18 cellular contexts compared by ENCODE assay signal in the genomic region with DNA sequence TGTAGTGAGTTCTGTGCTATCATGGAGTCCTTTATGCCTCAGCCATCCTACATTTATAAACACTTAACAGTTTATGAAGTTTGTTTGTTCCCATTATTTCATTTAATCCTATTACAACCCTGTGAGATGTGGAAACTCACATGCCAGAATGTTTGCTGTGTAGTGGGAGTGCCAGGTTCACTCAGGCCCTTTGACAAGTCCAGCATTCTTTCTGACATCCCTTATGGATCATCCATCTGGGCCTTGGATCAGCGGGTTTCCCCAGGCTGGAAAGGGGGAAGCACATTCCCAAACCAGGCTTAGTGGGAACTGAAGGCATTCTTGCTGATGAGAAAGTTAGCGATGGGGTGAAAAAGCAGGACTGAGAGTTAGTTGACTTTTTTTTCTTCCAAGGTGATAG.
A peak's percentile ranks its signal among the peaks of the same experiment; 100 is the strongest.
DNase-seq lines count a peak whose midpoint lies in the region; ATAC-seq, FAIRE-seq and TF ChIP-seq lines count a peak whose summit lies in the region.
"Had no signal": no experiment of that assay in that cellular context is flagged by ENCODE, and none has a peak within 500 bp of the region (broad histone marks: within the 10 kb centered on the region; RNA-seq: fewer than 3 reads in every experiment).

No MANE protein-coding gene starts in this region.

- no peak overlapping the region for H3K4me2 ChIP-seq in GM23338
- H3K4me2 ChIP-seq in astrocyte (ENCODE audit: low read length), result no peak overlapping the region
- H3K4me2 ChIP-seq in mesenchymal stem cell (ENCODE audit: low read length, poor library complexity, severe bottlenecking), result no peak overlapping the region

- peak overlapping the region; percentile 1 for H3K9ac ChIP-seq in astrocyte (ENCODE audit: low read length)
- H3K9ac ChIP-seq in mesenchymal stem cell (ENCODE audit: low read length), result peak overlapping the region; percentile 97
- no peak overlapping the region for H3K9ac ChIP-seq in skeletal muscle tissue (ENCODE audit: low read depth in 1 of 3, low read length in 3 of 3)

- no peaks in the 10 kb centered on the region for H4K20me1 ChIP-seq in GM23338 (replicated peaks; ENCODE audit: insufficient read depth)
- peaks cover 58% of the 10 kb centered on the region for H4K20me1 ChIP-seq in astrocyte (ENCODE audit: insufficient read depth, low read length)

- 0 out of 2 replicates have a peak, but pooled peaks cover 4% of the 10 kb centered on the region for H3K79me2 ChIP-seq in GM23338 (replicated peaks; ENCODE audit: insufficient read depth)
- peaks cover 97% of the 10 kb centered on the region for H3K79me2 ChIP-seq in astrocyte (ENCODE audit: insufficient read depth, low read length)

- H3K9me3 Mint-ChIP-seq in GM23338, result peaks cover 14% of the 10 kb centered on the region; the same call in 2 of the 3 replicates
- H3K9me3 Mint-ChIP-seq in astrocyte (ENCODE audit: unreplicated experiment), result no peaks in the 10 kb centered on the region
- H3K9me3 Mint-ChIP-seq: activated B cell treated with CpG ODN at 0.5 μM for 24 hours had no signal

- H2BK15ac ChIP-seq in mesenchymal stem cell (ENCODE audit: low read depth, poor library complexity, severe bottlenecking), result no peak overlapping the region

- no peak for TF ChIP-seq CTCF in GM23338 (conservative IDR thresholded peaks at IDR 0.05; ENCODE audit: low read depth in 2 of 2)
- TF ChIP-seq CTCF in astrocyte (IDR thresholded peaks at IDR 0.05; ENCODE audit: insufficient read depth, low read depth, low read length), result no peak
- TF ChIP-seq CTCF in upper lobe of left lung (IDR thresholded peaks at IDR 0.05), result no peak

- no peak overlapping the region for H3K27ac ChIP-seq in GM23338 (ENCODE audit: low read depth)
- peak overlapping the region; percentile 54 for H3K27ac ChIP-seq in astrocyte (ENCODE audit: low read depth, low read length)
- H3K27ac ChIP-seq in mesenchymal stem cell (ENCODE audit: low read length, poor library complexity, severe bottlenecking), result no peak overlapping the region
- peak overlapping the region; percentile 32 for H3K27ac ChIP-seq in skeletal muscle tissue (ENCODE audit: low read depth, low read length)
- no peak overlapping the region for H3K27ac ChIP-seq in upper lobe of left lung

- no peak overlapping the region for H2BK120ac ChIP-seq in mesenchymal stem cell (ENCODE audit: low read depth, low read length)

- DNase-seq in GM23338 (ENCODE audit: low spot score), result no peak
- DNase-seq in astrocyte (ENCODE audit: low read depth), result peak; percentile 34
- no peak for DNase-seq in mesenchymal stem cell
- no peak for DNase-seq in ecto neural progenitor cell (ENCODE audit: low spot score)
- no peak for DNase-seq in ureter (ENCODE audit: low spot score)
- no peak for DNase-seq in upper lobe of left lung
- DNase-seq: activated B cell treated with CpG ODN at 0.5 μM for 24 hours; Kasumi-1; midbrain; NCI-H1105; NCI-H526 treated with DMSO at 0.1 percent for 48 hours; nucleus accumbens; stimulated activated CD4-positive, alpha-beta T cell treated with anti-CD3 and anti-CD28 coated beads, Interleukin-2, amount 100 ng/mL, for 24 hours; T-helper 2 cell had no signal

- 98% methylated on average over 2 of the region's 2 CpGs for WGBS in mesenchymal stem cell
- 77 to 81% methylated on average over 2 of the region's 2 CpGs for WGBS in upper lobe of left lung, 2 donors

- FAIRE-seq in astrocyte (lab: Jason Lieb, UNC), result no peak
- FAIRE-seq: HTR-8/SVneo had no signal

- H3K4me3 Mint-ChIP-seq in GM23338 (no peak overlapping the region), astrocyte (ENCODE audit: unreplicated experiment) (no peak overlapping the region)
- H3K4me3 Mint-ChIP-seq: activated B cell treated with CpG ODN at 0.5 μM for 24 hours; activated naive CD8-positive, alpha-beta T cell had no signal

- H3K4ac ChIP-seq in mesenchymal stem cell (ENCODE audit: low read depth in 1 of 2, low read length in 2 of 2), result no peak overlapping the region

- H3K9me3 ChIP-seq in astrocyte (ENCODE audit: insufficient read depth, low read depth, low read length) (no peaks in the 10 kb centered on the region), mesenchymal stem cell (ENCODE audit: control insufficient read depth, low read length) (no peaks in the 10 kb centered on the region), skeletal muscle tissue (ENCODE audit: control insufficient read depth in 3 of 3, low read length in 3 of 3) (no peaks in the 10 kb centered on the region), upper lobe of left lung (no peaks in the 10 kb centered on the region)

- H2BK5ac ChIP-seq in mesenchymal stem cell (ENCODE audit: low read depth, low read length, poor library complexity, severe bottlenecking), result no peak overlapping the region

- peak overlapping the region; percentile 36; the same call in 1 of the 2 replicates for H3K27ac Mint-ChIP-seq in GM23338
- H3K27ac Mint-ChIP-seq in astrocyte (ENCODE audit: unreplicated experiment), result peak overlapping the region; percentile 66
- H3K27ac Mint-ChIP-seq: activated B cell treated with CpG ODN at 0.5 μM for 24 hours; activated naive CD8-positive, alpha-beta T cell had no signal

- H3K4me1 Mint-ChIP-seq in GM23338 (peaks cover 32% of the 10 kb centered on the region), astrocyte (ENCODE audit: low read depth, unreplicated experiment) (peaks cover 62% of the 10 kb centered on the region)
- H3K4me1 Mint-ChIP-seq: activated B cell treated with CpG ODN at 0.5 μM for 24 hours had no signal

- peaks cover 8% of the 10 kb centered on the region for H3K79me1 ChIP-seq in mesenchymal stem cell (replicated peaks; ENCODE audit: low read length, poor library complexity, severe bottlenecking)

- H3K18ac ChIP-seq in mesenchymal stem cell (ENCODE audit: low read depth in 1 of 2, low read length in 2 of 2), result no peak overlapping the region

- H3K14ac ChIP-seq in mesenchymal stem cell (ENCODE audit: low read length in 2 of 2), result no peak overlapping the region

- H3K27me3 ChIP-seq in GM23338 (ENCODE audit: insufficient read depth) (no peaks in the 10 kb centered on the region), astrocyte (ENCODE audit: insufficient read depth, low read length) (no peaks in the 10 kb centered on the region), mesenchymal stem cell (ENCODE audit: control insufficient read depth in 1 of 2, insufficient read depth in 1 of 2, low read length in 2 of 2) (no peaks in the 10 kb centered on the region), skeletal muscle tissue (ENCODE audit: control insufficient read depth in 3 of 3, insufficient read depth in 3 of 3, low read length in 3 of 3) (no peaks in the 10 kb centered on the region), upper lobe of left lung (no peaks in the 10 kb centered on the region)

- peaks cover 34% of the 10 kb centered on the region for H3K36me3 Mint-ChIP-seq in GM23338 (ENCODE audit: low read depth)
- peaks cover 31% of the 10 kb centered on the region for H3K36me3 Mint-ChIP-seq in astrocyte (ENCODE audit: low read depth, unreplicated experiment)

- H3K27me3 Mint-ChIP-seq in GM23338 (ENCODE audit: insufficient read depth, low read depth, poor library complexity), result peaks cover 8% of the 10 kb centered on the region
- no peaks in the 10 kb centered on the region for H3K27me3 Mint-ChIP-seq in astrocyte (ENCODE audit: low read depth, unreplicated experiment)
- H3K27me3 Mint-ChIP-seq: activated B cell treated with CpG ODN at 0.5 μM for 24 hours; activated naive CD8-positive, alpha-beta T cell had no signal

- H3K36me3 ChIP-seq in GM23338 (ENCODE audit: insufficient read depth) (peaks cover 2% of the 10 kb centered on the region), astrocyte (ENCODE audit: insufficient read depth, low read length) (peaks cover 37% of the 10 kb centered on the region), mesenchymal stem cell (ENCODE audit: control insufficient read depth in 1 of 2, insufficient read depth in 2 of 2, low read depth in 1 of 2, low read length in 2 of 2) (peaks cover 33 to 73% of the 10 kb centered on the region in 2 experiments), skeletal muscle tissue (ENCODE audit: control insufficient read depth in 3 of 3, insufficient read depth in 3 of 3, low read length in 3 of 3) (peaks cover 0 to 8% (median 8%) of the 10 kb centered on the region in 3 donors), upper lobe of left lung (peaks cover 0 to 18% (median 0%) of the 10 kb centered on the region in 4 donors)

- H2AK5ac ChIP-seq in mesenchymal stem cell (ENCODE audit: low read length, severe bottlenecking), result no peak overlapping the region

- H3K4me3 ChIP-seq in GM23338 (no peak overlapping the region), astrocyte (ENCODE audit: insufficient read depth, low read depth, low read length) (no peak overlapping the region), mesenchymal stem cell (ENCODE audit: insufficient read depth in 1 of 2, low read depth in 1 of 2, low read length in 2 of 2) (no peak overlapping the region), skeletal muscle tissue (ENCODE audit: low read length in 3 of 3) (no peak overlapping the region), upper lobe of left lung (no peak overlapping the region)

- H2BK12ac ChIP-seq in mesenchymal stem cell (ENCODE audit: low read length in 2 of 2), result no peak overlapping the region

- no peak for TF ChIP-seq EP300 in upper lobe of left lung (IDR thresholded peaks at IDR 0.05)

- H2AFZ ChIP-seq in GM23338, result no peak overlapping the region
- H2AFZ ChIP-seq in astrocyte (ENCODE audit: low read depth, low read length), result no peak overlapping the region
- H2AFZ ChIP-seq in mesenchymal stem cell (ENCODE audit: low read depth, low read length), result no peak overlapping the region

- no peaks in the 10 kb centered on the region for H3F3A ChIP-seq in GM23338 (replicated peaks; ENCODE audit: low read depth)

- ATAC-seq in GM23338 (no peak), GM21447 (IDR thresholded peaks at IDR 0.05; ENCODE audit: unreplicated experiment) (no peak), upper lobe of left lung (ENCODE audit: low FRiP score in 2 of 2) (no peak)

- no peak for TF ChIP-seq POLR2A in upper lobe of left lung (IDR thresholded peaks at IDR 0.05)

- no peak overlapping the region for H4K91ac ChIP-seq in mesenchymal stem cell (ENCODE audit: low read length)

- H3K4me1 ChIP-seq in GM23338 (ENCODE audit: insufficient read depth) (peaks cover 17% of the 10 kb centered on the region), astrocyte (ENCODE audit: insufficient read depth, low read length) (peaks cover 44% of the 10 kb centered on the region), mesenchymal stem cell (ENCODE audit: control insufficient read depth, insufficient read depth, low read depth, low read length) (peaks cover 24% of the 10 kb centered on the region), skeletal muscle tissue (ENCODE audit: control insufficient read depth in 3 of 3, insufficient read depth in 3 of 3, low read length in 3 of 3) (peaks cover 35 to 43% (median 40%) of the 10 kb centered on the region in 3 donors), upper lobe of left lung (peaks cover under 1 to 3% (median under 1%) of the 10 kb centered on the region in 4 donors)

- no peak overlapping the region for H4K8ac ChIP-seq in mesenchymal stem cell (ENCODE audit: low read length)

- H3K9me2 ChIP-seq in GM23338 (ENCODE audit: insufficient read depth), result no peaks in the 10 kb centered on the region

- no peak overlapping the region for H3K23ac ChIP-seq in mesenchymal stem cell (ENCODE audit: low read length in 2 of 2)

Comparison
In these comparisons a context has a peak if more than half of its experiments do, and no peak if none do; other contexts are left out.
1. H3K27ac ChIP-seq: peak in astrocyte (single experiment) and skeletal muscle tissue (single experiment); none in GM23338 (single experiment), mesenchymal stem cell (single experiment) and upper lobe of left lung (0 of 4).
2. H3K9ac ChIP-seq: peak in astrocyte (single experiment) and mesenchymal stem cell (single experiment); none in skeletal muscle tissue (0 of 3).